In the genomic region with DNA sequence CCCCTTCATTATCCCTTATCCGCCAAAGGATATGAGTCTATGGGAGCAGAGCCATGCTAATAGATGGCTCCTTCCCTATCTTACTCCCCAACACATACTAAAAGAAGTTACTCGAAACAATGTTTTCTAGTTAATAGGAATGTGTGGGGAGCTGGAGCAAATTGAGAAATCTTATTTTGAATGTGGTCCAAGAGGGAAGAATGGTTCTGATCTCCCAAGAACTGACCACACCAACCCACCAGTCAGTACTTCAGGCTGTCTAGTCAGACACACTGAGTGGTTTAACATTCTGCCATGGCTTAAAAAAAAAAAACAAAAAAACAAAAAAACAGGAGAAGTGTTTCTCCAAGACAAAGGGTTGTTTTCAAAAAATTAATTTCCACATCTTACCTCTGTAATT, we compare ENCODE assay signal across 20 cellular contexts. TPM values are rescaled to one million over a fixed set of nuclear protein-coding genes. Genes with fewer than 3 reads are reported as not detected.
DNase-seq lines count a peak whose midpoint lies in the region; ATAC-seq and TF ChIP-seq lines count a peak whose summit lies in the region.
"Had no signal": no experiment of that assay in that cellular context is flagged by ENCODE, and none has a peak within 500 bp of the region (broad histone marks: within the 10 kb centered on the region; RNA-seq: fewer than 3 reads in every experiment).

No MANE protein-coding gene starts in this region.

- no peaks in the 10 kb centered on the region for H3K27me3 Mint-ChIP-seq in naive thymus-derived CD8-positive, alpha-beta T cell

- POLR2A ChIA-PET in GM10248 (lab: Yijun Ruan, JAX) = no interaction called here
- POLR2A ChIA-PET in naive thymus-derived CD8-positive, alpha-beta T cell (lab: Charles Lee) = no interaction called here

- H3K9me3 ChIP-seq in adipocyte (ENCODE audit: control insufficient read depth, low read length) = no peaks in the 10 kb centered on the region
- H3K9me3 ChIP-seq in skeletal muscle satellite cell (replicated peaks; ENCODE audit: low read length) = no peaks in the 10 kb centered on the region
- H3K9me3 ChIP-seq: MG63, pancreas had no signal

- no peak for ATAC-seq in HG02840 (IDR thresholded peaks at IDR 0.05; ENCODE audit: low FRiP score, unreplicated experiment)
- ATAC-seq in naive thymus-derived CD8-positive, alpha-beta T cell = no peak

- H3K4me3 ChIP-seq in adipocyte (ENCODE audit: low read length) (peak overlapping the region; percentile 31), fibroblast of pulmonary artery (replicated peaks; ENCODE audit: low read depth, low read length) (no peak overlapping the region), skeletal muscle satellite cell (ENCODE audit: low read length) (no peak overlapping the region)
- H3K4me3 ChIP-seq: MG63, pancreas had no signal

- H3K4me1 Mint-ChIP-seq in naive thymus-derived CD8-positive, alpha-beta T cell = peaks cover 2 to 14% (median 10%) of the 10 kb centered on the region in 4 donors

- no peak overlapping the region for H3K27ac Mint-ChIP-seq in naive thymus-derived CD8-positive, alpha-beta T cell

- H3K4me3 Mint-ChIP-seq in naive thymus-derived CD8-positive, alpha-beta T cell = no peak overlapping the region

- peak; percentile 82 for DNase-seq in EH (ENCODE audit: low read depth)
- DNase-seq in adipocyte (ENCODE audit: low read depth) = peak; percentile 77
- peak; percentile 93 for DNase-seq in fibroblast of pulmonary artery (ENCODE audit: low read depth)
- no peak for DNase-seq in NCI-H748 (lab: John Stamatoyannopoulos, UW; ENCODE audit: unreplicated experiment)
- DNase-seq in GM10248 (ENCODE audit: extremely low spot score) = no peak
- no peak for DNase-seq in naive thymus-derived CD8-positive, alpha-beta T cell
- DNase-seq: activated CD4-positive, alpha-beta T cell treated with anti-CD3 and anti-CD28 coated beads, Interleukin-2, amount 50 U/mL, for 1 hour; activated gamma-delta T cell; amniotic stem cell; C1 segment of cervical spinal cord; MG63; NCI-H1694 treated with DMSO at 0.1 percent for 48 hours; NCI-H345; pancreas; stimulated activated CD4-positive, alpha-beta T cell treated with anti-CD3 and anti-CD28 coated beads, Interleukin-4, amount 100 ng/mL, for 1 hour; T-helper 1 cell had no signal

- H3K4me1 ChIP-seq in adipocyte (ENCODE audit: control insufficient read depth, insufficient read depth, low read length) = peaks cover 32% of the 10 kb centered on the region
- peaks cover 46% of the 10 kb centered on the region for H3K4me1 ChIP-seq in skeletal muscle satellite cell (ENCODE audit: control insufficient read depth, insufficient read depth, low read length)

- CTCF ChIA-PET in GM10248 (lab: Yijun Ruan, JAX) = no interaction called here

- no peaks in the 10 kb centered on the region for H3K36me3 Mint-ChIP-seq in naive thymus-derived CD8-positive, alpha-beta T cell

- no peak overlapping the region for H3K9ac ChIP-seq in adipocyte (ENCODE audit: low read length)
- H3K9ac ChIP-seq in skeletal muscle satellite cell (ENCODE audit: low read depth, low read length) = no peak overlapping the region

- TF ChIP-seq CTCF in fibroblast of pulmonary artery (IDR thresholded peaks at IDR 0.05; ENCODE audit: low read length, missing control alignments) = no peak
- TF ChIP-seq CTCF in GM10248 (IDR thresholded peaks at IDR 0.05; ENCODE audit: control extremely low read depth, extremely low read depth, low read depth, missing control alignments) = no peak

- H3K36me3 ChIP-seq in adipocyte (ENCODE audit: control insufficient read depth, insufficient read depth, low read length, severe bottlenecking) = no peaks in the 10 kb centered on the region
- H3K36me3 ChIP-seq in skeletal muscle satellite cell (ENCODE audit: insufficient read depth, low read length) = no peaks in the 10 kb centered on the region
- H3K36me3 ChIP-seq: MG63, pancreas had no signal

- H3K9me3 Mint-ChIP-seq in naive thymus-derived CD8-positive, alpha-beta T cell = peaks cover 0 to 2% (median 0%) of the 10 kb centered on the region in 9 donors

- H3K27me3 ChIP-seq in adipocyte (replicated peaks; ENCODE audit: control insufficient read depth, insufficient read depth, low read length) (no peaks in the 10 kb centered on the region), skeletal muscle satellite cell (ENCODE audit: control insufficient read depth, insufficient read depth, low read length) (no peaks in the 10 kb centered on the region)
- H3K27me3 ChIP-seq: MG63, pancreas had no signal

- peak overlapping the region; percentile 1 for H3K4me2 ChIP-seq in skeletal muscle satellite cell (ENCODE audit: low read length)

RNA-seq across cellular contexts. Expression of a gene that starts 31.5 kb away (rescaled TPM):
- not detected in 2 replicates for total RNA-seq in skeletal muscle satellite cell (2012; rRNA removed)
- not detected for total RNA-seq in naive thymus-derived CD8-positive, alpha-beta T cell
- not detected for polyA plus RNA-seq in naive thymus-derived CD8-positive, alpha-beta T cell
- total RNA-seq: chondrocyte, skeletal muscle tissue had no signal

Comparison
In these comparisons a context has a peak if more than half of its experiments do, and no peak if none do; other contexts are left out.
1. DNase-seq: peak in EH (single experiment), adipocyte (single experiment) and fibroblast of pulmonary artery (single experiment); none in NCI-H748 (single experiment), GM10248 (single experiment) and naive thymus-derived CD8-positive, alpha-beta T cell (0 of 10).